8 cellular contexts compared by ENCODE assay signal in the genomic region with DNA sequence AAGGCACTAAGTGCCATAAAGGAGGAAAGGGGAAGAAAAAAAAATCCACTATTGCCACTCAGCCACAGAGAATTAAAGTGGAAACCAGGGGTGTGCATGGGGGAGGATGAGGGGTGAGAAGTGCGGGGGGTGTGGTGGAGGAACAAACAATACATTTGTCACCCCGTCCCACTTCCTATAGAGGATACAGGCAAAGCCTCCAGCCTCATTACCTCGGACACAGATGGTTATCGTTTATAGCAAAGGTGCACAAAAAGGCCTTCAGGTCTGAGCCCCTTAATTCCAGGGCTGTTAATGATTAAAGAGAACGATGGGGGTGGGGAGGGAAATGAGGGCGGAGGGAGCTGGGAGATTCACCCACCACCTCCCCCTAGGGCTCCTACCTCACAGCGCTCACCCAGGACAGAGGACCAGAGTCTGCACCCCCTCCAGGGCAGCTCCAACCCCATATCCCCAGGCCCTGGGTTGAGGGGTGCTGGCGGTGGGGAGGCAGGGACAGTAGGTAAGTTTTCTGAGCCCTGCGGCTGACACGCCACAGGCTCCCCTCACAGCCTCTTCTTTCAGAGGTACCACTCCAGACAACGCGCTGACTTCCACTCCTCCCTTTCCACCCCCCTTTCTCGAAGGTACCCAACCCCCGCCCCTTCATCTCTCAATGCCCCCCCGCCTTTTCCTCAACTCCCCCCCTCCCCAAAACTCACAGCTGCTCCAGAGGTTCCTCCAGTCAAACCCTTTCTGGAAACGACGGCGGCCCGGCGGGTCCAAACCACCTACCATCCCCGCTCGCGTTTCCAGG. TPM values are rescaled to one million over a fixed set of nuclear protein-coding genes. Genes with fewer than 3 reads are reported as not detected.
DNase-seq lines count a peak whose midpoint lies in the region; ATAC-seq, FAIRE-seq and TF ChIP-seq lines count a peak whose summit lies in the region.

No MANE protein-coding gene starts in this region.

- peak overlapping the region; percentile 92 to 99 (median 96) for H3K4me3 Mint-ChIP-seq in IgD-negative memory B cell
- peak overlapping the region; percentile 83 for H3K4me3 Mint-ChIP-seq in stimulated activated memory B cell treated with anti-CD40 and anti-IgM and Interleukin-4, amounts not matched to agents 10 μg/mL and 1 μg/mL and 100 μg/mL, for 72 hours

- no peak for FAIRE-seq in kidney (lab: Jason Lieb, UNC)

- H3K27ac ChIP-seq in angular gyrus (ENCODE audit: low read depth, low read length) (peak overlapping the region; percentile 72), kidney (ENCODE audit: low read depth in 2 of 2, low read length in 2 of 2) (peak overlapping the region; percentile 88 to 96)

- H3K27me3 Mint-ChIP-seq in IgD-negative memory B cell: no peaks in the 10 kb centered on the region
- H3K27me3 Mint-ChIP-seq in stimulated activated memory B cell treated with anti-CD40 and anti-IgM and Interleukin-4, amounts not matched to agents 10 μg/mL and 1 μg/mL and 100 μg/mL, for 72 hours: no peaks in the 10 kb centered on the region

- no peak for TF ChIP-seq CTCF in kidney (IDR thresholded peaks at IDR 0.05; ENCODE audit: borderline replicate concordance, extremely low read depth, insufficient read depth)

- H3K9ac ChIP-seq in kidney (ENCODE audit: low read length in 2 of 2): peak overlapping the region; percentile 81 to 90

- no peaks in the 10 kb centered on the region for H3K9me3 ChIP-seq in kidney (ENCODE audit: control insufficient read depth in 1 of 2, low read length in 2 of 2)

- H3K27ac Mint-ChIP-seq in IgD-negative memory B cell: peak overlapping the region; percentile 96 to 98 (median 98)
- peak overlapping the region; percentile 94 for H3K27ac Mint-ChIP-seq in stimulated activated memory B cell treated with anti-CD40 and anti-IgM and Interleukin-4, amounts not matched to agents 10 μg/mL and 1 μg/mL and 100 μg/mL, for 72 hours

- H3K4me1 ChIP-seq in kidney (ENCODE audit: control insufficient read depth in 1 of 2, insufficient read depth in 1 of 2, low read depth in 1 of 2, low read length in 2 of 2): peaks cover 9 to 22% of the 10 kb centered on the region in 2 donors

- peak overlapping the region; percentile 81 to 83 for H3K4me3 ChIP-seq in kidney (ENCODE audit: low read length in 2 of 2)

- peak; percentile 1 for ATAC-seq in stimulated activated memory B cell treated with anti-CD40 and anti-IgM and Interleukin-4, amounts not matched to agents 10 μg/mL and 1 μg/mL and 100 μg/mL, for 72 hours
- no peak for ATAC-seq in HG03108 (IDR thresholded peaks at IDR 0.05; ENCODE audit: unreplicated experiment)

- H3K4me1 Mint-ChIP-seq in IgD-negative memory B cell: peaks cover 36 to 45% (median 41%) of the 10 kb centered on the region in 3 donors
- peaks cover 58% of the 10 kb centered on the region for H3K4me1 Mint-ChIP-seq in stimulated activated memory B cell treated with anti-CD40 and anti-IgM and Interleukin-4, amounts not matched to agents 10 μg/mL and 1 μg/mL and 100 μg/mL, for 72 hours

- no peaks in the 10 kb centered on the region for H3K9me3 Mint-ChIP-seq in IgD-negative memory B cell
- H3K9me3 Mint-ChIP-seq in stimulated activated memory B cell treated with anti-CD40 and anti-IgM and Interleukin-4, amounts not matched to agents 10 μg/mL and 1 μg/mL and 100 μg/mL, for 72 hours: no peaks in the 10 kb centered on the region

- H3K36me3 ChIP-seq in kidney (ENCODE audit: control insufficient read depth in 1 of 2, insufficient read depth in 2 of 2, low read length in 2 of 2): no peaks in the 10 kb centered on the region

- DNase-seq in CD1c-positive myeloid dendritic cell (ENCODE audit: extremely low spot score): peak; percentile 77
- peak; percentile 86 for DNase-seq in kidney
- DNase-seq in NCI-H2029 (lab: John Stamatoyannopoulos, UW): no peak
- no peak for DNase-seq in T-helper 9 cell

- no peaks in the 10 kb centered on the region for H3K36me3 Mint-ChIP-seq in IgD-negative memory B cell
- H3K36me3 Mint-ChIP-seq in stimulated activated memory B cell treated with anti-CD40 and anti-IgM and Interleukin-4, amounts not matched to agents 10 μg/mL and 1 μg/mL and 100 μg/mL, for 72 hours: peaks cover 5% of the 10 kb centered on the region

- intact Hi-C loops in kidney (cut with DNase I): no loop called here

RNA-seq across cellular contexts. Expression of a gene that starts 0.5 kb away (rescaled TPM):
- polyA plus RNA-seq in IgD-negative memory B cell: 0.97 TPM
- 16.3 TPM for total RNA-seq in kidney
- polyA plus RNA-seq in kidney (ENCODE audit: insufficient read depth, low read depth, low replicate concordance): 3.5 TPM

RNA-seq across cellular contexts. Expression of a gene that starts 0.9 kb away (rescaled TPM):
- 33.5 TPM for polyA plus RNA-seq in IgD-negative memory B cell
- 31.7 TPM for total RNA-seq in kidney
- polyA plus RNA-seq in kidney (ENCODE audit: insufficient read depth, low read depth, low replicate concordance): 61.5 TPM

Comparison
In these comparisons a context has a peak if more than half of its experiments do, and no peak if none do; other contexts are left out.
1. DNase-seq: peak in CD1c-positive myeloid dendritic cell (single experiment) and kidney (single experiment); none in NCI-H2029 (single experiment) and T-helper 9 cell (single experiment).